9 cellular contexts compared by ENCODE assay signal in the genomic region with DNA sequence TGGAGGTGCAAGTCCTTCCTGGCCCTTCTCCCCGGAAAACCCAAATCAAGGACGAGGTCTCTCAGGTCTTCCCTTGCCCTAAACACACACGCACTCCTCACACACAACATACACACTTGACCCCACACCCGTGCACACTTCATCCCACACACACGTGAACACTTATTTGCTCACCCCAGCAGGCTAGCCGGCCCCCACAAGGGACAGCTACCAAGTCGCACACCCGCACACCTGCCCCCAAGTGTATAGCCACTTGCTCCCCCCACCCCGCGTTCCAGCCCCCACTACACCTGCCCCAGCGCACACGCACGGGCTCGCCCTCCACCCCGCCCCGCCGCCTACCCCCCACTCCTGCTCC. TPM values are rescaled to one million over a fixed set of nuclear protein-coding genes. Genes with fewer than 3 reads are reported as not detected.
DNase-seq lines count a peak whose midpoint lies in the region; ATAC-seq, FAIRE-seq and TF ChIP-seq lines count a peak whose summit lies in the region.
"Had no signal": no experiment of that assay in that cellular context is flagged by ENCODE, and none has a peak within 500 bp of the region (broad histone marks: within the 10 kb centered on the region; RNA-seq: fewer than 3 reads in every experiment).

No MANE protein-coding gene starts in this region.

- TF ChIP-seq POLR2A in GM12892 (IDR thresholded peaks at IDR 0.05; ENCODE audit: low read depth, low read length) (no peak), sigmoid colon (IDR thresholded peaks at IDR 0.05) (no peak)

- H3K36me3 Mint-ChIP-seq in activated T-cell treated with anti-CD3 and anti-CD28 coated beads, Interleukin-2, amount 50 U/mL, for 4 hours (ENCODE audit: insufficient read depth), result peaks cover 5% of the 10 kb centered on the region

- peak; percentile 71 for FAIRE-seq in GM12892 (lab: Jason Lieb, UNC)
- FAIRE-seq: TTC549 had no signal

- H3K27ac ChIP-seq in heart right ventricle (peak overlapping the region in 9 of 10 donors; percentile 63 to 95 (median 74)), sigmoid colon (peak overlapping the region; percentile 79 to 91 (median 84))

- TF ChIP-seq CTCF in heart right ventricle (IDR thresholded peaks at IDR 0.05) (no peak), sigmoid colon (IDR thresholded peaks at IDR 0.05) (no peak)

- no peaks in the 10 kb centered on the region for H3K9me3 Mint-ChIP-seq in activated T-cell treated with anti-CD3 and anti-CD28 coated beads, Interleukin-2, amount 50 U/mL, for 4 hours

- H3K4me1 Mint-ChIP-seq in activated T-cell treated with anti-CD3 and anti-CD28 coated beads, Interleukin-2, amount 50 U/mL, for 4 hours (ENCODE audit: low read depth), result peaks cover 38% of the 10 kb centered on the region

- H3K27me3 ChIP-seq in heart right ventricle, result no peaks in the 10 kb centered on the region
- H3K27me3 ChIP-seq in sigmoid colon, result no peaks in the 10 kb centered on the region

- 1 to 2% methylated on average over 10 to 17 of the region's 17 CpGs for WGBS in heart right ventricle, 2 donors
- whole genome bisulfite sequencing in sigmoid colon, 2 donors, result 1% methylated on average over 17 of the region's 17 CpGs

- H3K4me3 Mint-ChIP-seq in activated T-cell treated with anti-CD3 and anti-CD28 coated beads, Interleukin-2, amount 50 U/mL, for 4 hours, result peak overlapping the region; percentile 94

- peak overlapping the region; percentile 35 to 94 (median 64) for H3K4me3 ChIP-seq in heart right ventricle
- H3K4me3 ChIP-seq in sigmoid colon, result peak overlapping the region; percentile 43 to 80 (median 74)

- no peak for DNase-seq in GM12892 (ENCODE audit: insufficient read length)
- DNase-seq in activated T-cell treated with anti-CD3 and anti-CD28 coated beads, Interleukin-2, amount 50 U/mL, for 4 hours, result no peak
- no peak for DNase-seq in heart right ventricle
- peak; percentile 71 for DNase-seq in sigmoid colon
- no peak for DNase-seq in NCI-H1694 treated with DMSO at 0.1 percent for 48 hours (lab: John Stamatoyannopoulos, UW)
- DNase-seq in SIG-M5 treated with dmso at 0.1 percent for 504 hours (lab: John Stamatoyannopoulos, UW; ENCODE audit: unreplicated experiment), result no peak

- H3K9me3 ChIP-seq in heart right ventricle (no peaks in the 10 kb centered on the region), sigmoid colon (no peaks in the 10 kb centered on the region)

- no peaks in the 10 kb centered on the region for H3K27me3 Mint-ChIP-seq in activated T-cell treated with anti-CD3 and anti-CD28 coated beads, Interleukin-2, amount 50 U/mL, for 4 hours (ENCODE audit: low read depth)

- H3K4me1 ChIP-seq in heart right ventricle (peaks cover 4 to 43% (median 13%) of the 10 kb centered on the region in 9 donors), sigmoid colon (peaks cover 0 to 29% (median 19%) of the 10 kb centered on the region in 4 donors)

- TF ChIP-seq EP300 in sigmoid colon (IDR thresholded peaks at IDR 0.05), result no peak

- peaks cover 0 to 4% (median 0%) of the 10 kb centered on the region in 9 donors for H3K36me3 ChIP-seq in heart right ventricle
- peaks cover 0 to 2% (median 0%) of the 10 kb centered on the region in 4 donors for H3K36me3 ChIP-seq in sigmoid colon

- ATAC-seq in HG03139 (IDR thresholded peaks at IDR 0.05; ENCODE audit: unreplicated experiment), result peak; percentile 6
- peak; percentile 23 to 36 for ATAC-seq in activated T-cell treated with anti-CD3 and anti-CD28 coated beads, Interleukin-2, amount 50 U/mL, for 4 hours
- ATAC-seq in heart right ventricle, result peak in 6 of 8 donors; percentile 21 to 40 (median 32)
- ATAC-seq in HG02763 (IDR thresholded peaks at IDR 0.05; ENCODE audit: unreplicated experiment), result no peak

- intact Hi-C loops in heart right ventricle (cut with DNase I), result no loop called here
- intact Hi-C loops in sigmoid colon (cut with DNase I), result no loop called here

RNA-seq across cellular contexts. Expression of a gene that starts 0.4 kb away (rescaled TPM):
- 12.2 TPM for polyA plus RNA-seq in GM12892 (2012; ENCODE audit: missing spikeins)
- 10 to 100 TPM; 25.1 to 27.3 (median 26.8) TPM for total RNA-seq in activated T-cell treated with anti-CD3 and anti-CD28 coated beads, Interleukin-2, amount 50 U/mL, for 4 hours
- total RNA-seq in heart right ventricle (10 to 100 TPM in 9 of 10 donors, 1 to 10 TPM in 1; 8.3 to 12.7 (median 10.5) TPM), sigmoid colon (10 to 100 TPM; 17.4 to 24.6 (median 20.8) TPM)
- polyA plus RNA-seq in heart right ventricle (1 to 10 TPM; 2.1 to 3.4 TPM), sigmoid colon (1 to 10 TPM; 4.8 to 9.0 (median 5.5) TPM)

RNA-seq across cellular contexts. Expression of a gene that starts 8.2 kb away (rescaled TPM):
- polyA plus RNA-seq in GM12892 (2012; ENCODE audit: missing spikeins), result 18.6 TPM
- 10 to 100 TPM; 16.2 to 18.8 (median 18.1) TPM for total RNA-seq in activated T-cell treated with anti-CD3 and anti-CD28 coated beads, Interleukin-2, amount 50 U/mL, for 4 hours
- total RNA-seq in heart right ventricle (10 to 100 TPM; 12.2 to 22.9 (median 17.2) TPM), sigmoid colon (10 to 100 TPM; 15.7 to 22.5 (median 16.0) TPM)
- polyA plus RNA-seq in heart right ventricle (1 to 10 TPM; 9.0 to 9.1 TPM), sigmoid colon (10 to 100 TPM in 1 of 3 donors, 1 to 10 TPM in 2; 8.3 to 10.9 (median 8.4) TPM)
